In genomic region chr22:21981874-21982273, GRCh38 we compare ENCODE assay signal across 8 cellular contexts. TPM values are rescaled to one million over a fixed set of nuclear protein-coding genes. Genes with fewer than 3 reads are reported as not detected.
DNase-seq lines count a peak whose midpoint lies in the region; ATAC-seq and TF ChIP-seq lines count a peak whose summit lies in the region.

No MANE protein-coding gene starts in this region.

- H4K20me1 ChIP-seq in OCI-LY7 (ENCODE audit: insufficient read depth, low read length), result peaks cover 4% of the 10 kb centered on the region; the same call in 1 of the 2 replicates

- no peak for DNase-seq in CD14-positive monocyte (ENCODE audit: low spot score)
- DNase-seq in OCI-LY7 (ENCODE audit: low spot score), result no peak
- no peak for DNase-seq in epithelial cell of prostate (ENCODE audit: low read depth, low spot score)
- DNase-seq in NCI-H82 (lab: John Stamatoyannopoulos, UW), result no peak
- no peak for DNase-seq in NCI-H524 (lab: John Stamatoyannopoulos, UW)
- no peak for DNase-seq in islet precursor cell

- no peaks in the 10 kb centered on the region for H3K27me3 Mint-ChIP-seq in CD14-positive monocyte (ENCODE audit: low read depth in 3 of 3)

- no peak for ATAC-seq in HG02938 (IDR thresholded peaks at IDR 0.05; ENCODE audit: unreplicated experiment)

- H2AFZ ChIP-seq in OCI-LY7 (ENCODE audit: low read length), result no peak overlapping the region
- peak overlapping the region; percentile 66 for H2AFZ ChIP-seq in neuron (ENCODE audit: low read depth, low read length)

- H3K27me3 ChIP-seq in neuron (ENCODE audit: insufficient read depth, low read length), result no peaks in the 10 kb centered on the region

- peaks cover 8% of the 10 kb centered on the region; the same call in 1 of the 2 replicates for H3K36me3 ChIP-seq in OCI-LY7 (ENCODE audit: insufficient read depth, low read length)
- peaks cover 11% of the 10 kb centered on the region for H3K36me3 ChIP-seq in neuron (ENCODE audit: insufficient read depth, low read length)

- H3K4me3 Mint-ChIP-seq in CD14-positive monocyte, result peak overlapping the region; percentile 83 to 90

- peaks cover 14 to 17% of the 10 kb centered on the region in 2 donors for H3K36me3 Mint-ChIP-seq in CD14-positive monocyte

- intact Hi-C loops in CD14-positive monocyte (cut with micrococcal nuclease), result no loop called here
- intact Hi-C loops in OCI-LY7 (cut with micrococcal nuclease; ENCODE audit: unreplicated experiment), result loop anchor here (2.0 kb wide), 1 partner anchor 45 kb away; no protein-coding TSS in a partner anchor

- H3K9me3 ChIP-seq in OCI-LY7 (ENCODE audit: low read length), result no peaks in the 10 kb centered on the region
- no peaks in the 10 kb centered on the region for H3K9me3 ChIP-seq in neuron (ENCODE audit: low read length)

- TF ChIP-seq CTCF in CD14-positive monocyte (IDR thresholded peaks at IDR 0.05) (no peak), OCI-LY7 (conservative IDR thresholded peaks at IDR 0.05; ENCODE audit: low read length) (no peak)

- H3K9me3 Mint-ChIP-seq in CD14-positive monocyte, result no peaks in the 10 kb centered on the region

- H3K4me1 Mint-ChIP-seq in CD14-positive monocyte, result peaks cover 22% of the 10 kb centered on the region

- peaks cover 21% of the 10 kb centered on the region for H3K79me2 ChIP-seq in OCI-LY7 (ENCODE audit: insufficient read depth, low read depth, low read length)

- H3K27ac Mint-ChIP-seq in CD14-positive monocyte, result peak overlapping the region in 6 of 7 donors; percentile 25 to 89 (median 80)

- POLR2A ChIA-PET in OCI-LY7 (lab: Charles Lee), result interaction anchor here (0.9 to 1.4 kb wide), 4 partner anchors 39 to 61 kb away, joined by 3 to 5 read pairs (median 4); no protein-coding TSS in a partner anchor

- no peak overlapping the region for H3K27ac ChIP-seq in OCI-LY7 (ENCODE audit: low read depth, low read length, poor library complexity, severe bottlenecking)
- H3K27ac ChIP-seq in epithelial cell of prostate, result peak overlapping the region; percentile 26

- H3K4me2 ChIP-seq in OCI-LY7 (ENCODE audit: low read length), result peak overlapping the region; percentile 94

- H3K4me1 ChIP-seq in OCI-LY7 (ENCODE audit: insufficient read depth, low read length, poor library complexity, severe bottlenecking) (peaks cover 14% of the 10 kb centered on the region), neuron (ENCODE audit: insufficient read depth, low read length) (peaks cover 17% of the 10 kb centered on the region)

- CTCF ChIA-PET in OCI-LY7 (lab: Charles Lee; ENCODE audit: unreplicated experiment), result interaction anchor here (0.8 kb wide), 1 partner anchor 10 kb away, joined by 3 read pairs; no protein-coding TSS in a partner anchor

- H3K9me2 ChIP-seq in OCI-LY7 (ENCODE audit: insufficient read depth, low read length), result no peaks in the 10 kb centered on the region

- no TSS peak for BruUV-seq in OCI-LY7 (replicated peaks; lab: Mats Ljungman, UMichigan)

- H3K4me3 ChIP-seq in OCI-LY7 (ENCODE audit: low read depth, low read length, poor library complexity, severe bottlenecking), result peak overlapping the region; percentile 75
- H3K4me3 ChIP-seq in neuron (ENCODE audit: low read length), result peak overlapping the region; percentile 74

RNA-seq across cellular contexts. Expression of gene TOP3B, which starts 0.7 kb away (rescaled TPM):
- 1 to 10 TPM; 9.0 to 9.5 TPM for polyA plus RNA-seq in CD14-positive monocyte
- total RNA-seq in OCI-LY7 (2014; rRNA removed; shearing (Covaris generic)), result 65.6 and 82.6 TPM in 2 replicates
- total RNA-seq in OCI-LY7 (2022), result 98.7 and 101 TPM in 2 replicates

RNA-seq across cellular contexts. Expression of gene PPM1F, which starts 29.2 kb away (rescaled TPM):
- 10 to 100 TPM; 28.8 to 37.2 TPM for polyA plus RNA-seq in CD14-positive monocyte
- 21.7 and 35.4 TPM in 2 replicates for total RNA-seq in OCI-LY7 (2014; rRNA removed; shearing (Covaris generic))
- 27.2 and 29.7 TPM in 2 replicates for total RNA-seq in OCI-LY7 (2022)
